In the genomic region with DNA sequence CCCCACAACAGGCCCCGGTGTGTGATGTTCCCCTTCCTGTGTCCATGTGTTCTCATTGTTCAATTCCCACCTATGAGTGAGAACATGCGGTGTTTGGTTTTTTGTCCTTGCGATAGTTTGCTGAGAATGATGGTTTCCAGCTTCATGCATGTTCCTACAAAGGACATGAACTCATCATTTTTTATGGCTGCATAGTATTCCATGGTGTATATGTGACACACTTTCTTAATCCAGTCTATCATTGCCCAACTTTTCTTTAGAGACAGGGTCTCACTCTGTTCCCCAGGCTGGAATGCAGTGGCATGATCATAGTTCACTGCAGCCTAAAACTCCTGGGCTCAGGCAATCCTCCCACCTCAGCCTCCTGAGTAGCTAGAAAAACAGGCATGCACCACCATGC, we compare ENCODE assay signal across 5 cellular contexts. TPM values are rescaled to one million over a fixed set of nuclear protein-coding genes. Genes with fewer than 3 reads are reported as not detected.
"Had no signal": no experiment of that assay in that cellular context is flagged by ENCODE, and none has a peak within 500 bp of the region (broad histone marks: within the 10 kb centered on the region; RNA-seq: fewer than 3 reads in every experiment).

No MANE protein-coding gene starts in this region.

RNA-seq across cellular contexts. Expression of gene MRLN, which starts 32.2 kb away (rescaled TPM):
- total RNA-seq: HepG2, HT-29, HT1080, IMR-90 had no signal
- polyA plus RNA-seq: HepG2, IgD-negative memory B cell, IMR-90 had no signal
